Comparison of ENCODE assay signal across 13 cellular contexts in genomic region chr1:181131255-181131901, GRCh38. TPM values are rescaled to one million over a fixed set of nuclear protein-coding genes. Genes with fewer than 3 reads are reported as not detected.
DNase-seq lines count a peak whose midpoint lies in the region; ATAC-seq and TF ChIP-seq lines count a peak whose summit lies in the region.
"Had no signal": no experiment of that assay in that cellular context is flagged by ENCODE, and none has a peak within 500 bp of the region (broad histone marks: within the 10 kb centered on the region; RNA-seq: fewer than 3 reads in every experiment).

No MANE protein-coding gene starts in this region.

- ATAC-seq in HG03159 (IDR thresholded peaks at IDR 0.05; ENCODE audit: unreplicated experiment) (peak; percentile 26), activated B cell treated with CpG ODN at 0.5 μM for 24 hours (ENCODE audit: low read depth) (peak; percentile 31)
- ATAC-seq: left lung, sciatic nerve had no signal

- no peaks in the 10 kb centered on the region for H3K36me3 ChIP-seq in GM06990 (ENCODE audit: control insufficient read depth, insufficient read depth, low read length)
- H3K36me3 ChIP-seq in Caco-2 (ENCODE audit: control insufficient read depth, insufficient read depth, low read length): no peaks in the 10 kb centered on the region
- H3K36me3 ChIP-seq: left lung had no signal

- TF ChIP-seq CTCF in GM06990 (IDR thresholded peaks at IDR 0.05; ENCODE audit: insufficient read depth, low read length, poor library complexity, severe bottlenecking): no peak
- no peak for TF ChIP-seq CTCF in activated B cell treated with CpG ODN at 0.5 μM for 24 hours (IDR thresholded peaks at IDR 0.05)
- no peak for TF ChIP-seq CTCF in Caco-2 (IDR thresholded peaks at IDR 0.05; ENCODE audit: insufficient read depth in 1 of 2, low read depth in 1 of 2, low read length in 1 of 2, severe bottlenecking in 1 of 2, unreplicated experiment in 1 of 2)

- H3K4me3 ChIP-seq in GM06990 (replicated peaks; ENCODE audit: low read depth, low read length): peak overlapping the region; percentile 31
- no peak overlapping the region for H3K4me3 ChIP-seq in Caco-2 (ENCODE audit: low read depth, low read length)
- H3K4me3 ChIP-seq: left lung had no signal

- CTCF ChIA-PET in activated B cell treated with CpG ODN at 0.5 μM for 24 hours (lab: Charles Lee): interaction anchor here (1.6 to 2.2 kb wide), 2 partner anchors 11 to 26 kb away, joined by 6 to 17 read pairs; no protein-coding TSS in a partner anchor
- CTCF ChIA-PET in Caco-2 (lab: Charles Lee): interaction anchor here (1.0 kb wide), 1 partner anchor 11 kb away, joined by 3 read pairs; no protein-coding TSS in a partner anchor

- H3K27me3 Mint-ChIP-seq in activated B cell treated with CpG ODN at 0.5 μM for 24 hours (no peaks in the 10 kb centered on the region), Caco-2 (ENCODE audit: insufficient read depth, unreplicated experiment) (no peaks in the 10 kb centered on the region)

- H3K27me3 ChIP-seq in GM06990 (replicated peaks; ENCODE audit: control insufficient read depth, insufficient read depth, low read length) (no peaks in the 10 kb centered on the region), Caco-2 (replicated peaks; ENCODE audit: control insufficient read depth, insufficient read depth, low read length) (no peaks in the 10 kb centered on the region)
- H3K27me3 ChIP-seq: left lung had no signal

- H3K27ac Mint-ChIP-seq in activated B cell treated with CpG ODN at 0.5 μM for 24 hours (peak overlapping the region; percentile 92), Caco-2 (ENCODE audit: unreplicated experiment) (no peak overlapping the region)
- H3K27ac Mint-ChIP-seq: activated naive CD4-positive, alpha-beta T cell treated with anti-CD3 and anti-CD28 coated beads, Interleukin-2, amount 50 U/mL, for 24 hours had no signal

- intact Hi-C loops in activated B cell treated with CpG ODN at 0.5 μM for 24 hours (cut with micrococcal nuclease) (loop anchor here (1.0 to 10.0 kb wide), 3 partner anchors 11 to 1177 kb away; partner anchors contain the start of gene CEP350), Caco-2 (cut with micrococcal nuclease; ENCODE audit: unreplicated experiment) (no loop called here)

- H3K36me3 Mint-ChIP-seq in activated B cell treated with CpG ODN at 0.5 μM for 24 hours (ENCODE audit: low read depth) (no peaks in the 10 kb centered on the region), Caco-2 (ENCODE audit: insufficient read depth, unreplicated experiment) (no peaks in the 10 kb centered on the region)
- H3K36me3 Mint-ChIP-seq: activated naive CD4-positive, alpha-beta T cell treated with anti-CD3 and anti-CD28 coated beads, Interleukin-2, amount 50 U/mL, for 24 hours had no signal

- DNase-seq in GM06990 (ENCODE audit: extremely low read depth, insufficient read length): peak; percentile 85
- DNase-seq in GM19238 (ENCODE audit: insufficient read length, low spot score): peak; percentile 40
- peak; percentile 46 for DNase-seq in activated B cell treated with CpG ODN at 0.5 μM for 24 hours
- DNase-seq in stimulated activated CD4-positive, alpha-beta T cell treated with anti-CD3 and anti-CD28 coated beads, Interleukin-1b, Interleukin-23, amount 100 ng/mL, for 48 hours: no peak
- DNase-seq in ureter (ENCODE audit: low spot score): no peak
- no peak for DNase-seq in Caco-2
- DNase-seq in NCI-H774 (lab: John Stamatoyannopoulos, UW): no peak
- DNase-seq: left lung, NCI-H1930, T1000 had no signal

- H3K9me3 ChIP-seq in Caco-2: no peaks in the 10 kb centered on the region
- H3K9me3 ChIP-seq: left lung had no signal

- no TSS peak for BruUV-seq in Caco-2 (replicated peaks; lab: Mats Ljungman, UMichigan)

- H3K4me1 Mint-ChIP-seq in activated B cell treated with CpG ODN at 0.5 μM for 24 hours (peaks cover 98% of the 10 kb centered on the region), Caco-2 (ENCODE audit: low read depth, unreplicated experiment) (peaks cover 25% of the 10 kb centered on the region)

- peaks cover 46% of the 10 kb centered on the region for H3K4me1 ChIP-seq in Caco-2

- H3K4me3 Mint-ChIP-seq in activated B cell treated with CpG ODN at 0.5 μM for 24 hours: peak overlapping the region; percentile 67
- no peak overlapping the region for H3K4me3 Mint-ChIP-seq in Caco-2 (ENCODE audit: unreplicated experiment)
- H3K4me3 Mint-ChIP-seq: activated naive CD4-positive, alpha-beta T cell treated with anti-CD3 and anti-CD28 coated beads, Interleukin-2, amount 50 U/mL, for 24 hours had no signal

- POLR2A ChIA-PET in activated B cell treated with CpG ODN at 0.5 μM for 24 hours (lab: Charles Lee) (interaction anchor here (0.6 to 33.3 kb wide), 7 partner anchors 10 to 226 kb away, joined by 3 to 1783 read pairs (median 6); partner anchors contain the start of gene IER5), Caco-2 (lab: Charles Lee) (no interaction called here)

- H3K9me3 Mint-ChIP-seq in activated B cell treated with CpG ODN at 0.5 μM for 24 hours (no peaks in the 10 kb centered on the region), Caco-2 (ENCODE audit: unreplicated experiment) (no peaks in the 10 kb centered on the region)
- H3K9me3 Mint-ChIP-seq: activated naive CD4-positive, alpha-beta T cell treated with anti-CD3 and anti-CD28 coated beads, Interleukin-2, amount 50 U/mL, for 24 hours had no signal

RNA-seq across cellular contexts. Expression of gene IER5, which starts 42.9 kb away (rescaled TPM):
- total RNA-seq in activated B cell treated with CpG ODN at 0.5 μM for 24 hours: 155 and 156 TPM in 2 replicates
- 12.6 TPM for total RNA-seq in ureter
- total RNA-seq in Caco-2 (2022): 8.6 and 9.4 TPM in 2 replicates

Comparison
In these comparisons a context has a peak if more than half of its experiments do, and no peak if none do; other contexts are left out.
1. DNase-seq: peak in GM06990 (single experiment), GM19238 (single experiment) and activated B cell treated with CpG ODN at 0.5 μM for 24 hours (single experiment); none in stimulated activated CD4-positive, alpha-beta T cell treated with anti-CD3 and anti-CD28 coated beads, Interleukin-1b, Interleukin-23, amount 100 ng/mL, for 48 hours (single experiment), ureter (single experiment), Caco-2 (0 of 2) and NCI-H774 (single experiment).
2. RNA of gene IER5, which starts 42.9 kb away (total RNA-seq): 155 to 156 TPM in activated B cell treated with CpG ODN at 0.5 μM for 24 hours; 12.6 TPM in ureter (single experiment) and 8.6 to 9.4 TPM in Caco-2; every median in the first group is over 10 times any median in the second.